ENCODE assay signal across 11 cellular contexts in genomic region chr11:36300651-36301050, GRCh38. TPM values are rescaled to one million over a fixed set of nuclear protein-coding genes. Genes with fewer than 3 reads are reported as not detected.
DNase-seq lines count a peak whose midpoint lies in the region; ATAC-seq and TF ChIP-seq lines count a peak whose summit lies in the region.
"Had no signal": no experiment of that assay in that cellular context is flagged by ENCODE, and none has a peak within 500 bp of the region (broad histone marks: within the 10 kb centered on the region; RNA-seq: fewer than 3 reads in every experiment).

No MANE protein-coding gene starts in this region.

- H3K9ac ChIP-seq in IMR-90 (ENCODE audit: low read depth, low read length) (no peak overlapping the region), adipocyte (ENCODE audit: low read length) (peak overlapping the region; percentile 1)

- TF ChIP-seq RAD21 in IMR-90 (IDR thresholded peaks at IDR 0.05; ENCODE audit: low read length) = no peak

- H4K20me1 ChIP-seq in IMR-90 (ENCODE audit: insufficient read depth, low read length) = no peaks in the 10 kb centered on the region

- H3K4me1 ChIP-seq in IMR-90 (ENCODE audit: control insufficient read depth, insufficient read depth, low read length) (0 out of 2 replicates have a peak, but pooled peaks cover 2% of the 10 kb centered on the region), adipocyte (ENCODE audit: control insufficient read depth, insufficient read depth, low read length) (peaks cover 46% of the 10 kb centered on the region)

- H3K18ac ChIP-seq in IMR-90 (ENCODE audit: low read depth, low read length) = no peak overlapping the region

- TF ChIP-seq CTCF in IMR-90 (conservative IDR thresholded peaks at IDR 0.05; ENCODE audit: low read depth, low read length) = no peak
- TF ChIP-seq CTCF in mesothelial cell of epicardium (IDR thresholded peaks at IDR 0.05; ENCODE audit: unreplicated experiment) = no peak

- no peak overlapping the region for H3K14ac ChIP-seq in IMR-90 (replicated peaks; ENCODE audit: low read depth, low read length)

- H3K4me3 ChIP-seq in IMR-90 (ENCODE audit: insufficient read depth, low read depth, low read length) = no peak overlapping the region
- peak overlapping the region; percentile 45 for H3K4me3 ChIP-seq in adipocyte (ENCODE audit: low read length)

- peak; percentile 17 for DNase-seq in IMR-90
- peak; percentile 89 for DNase-seq in adipocyte (ENCODE audit: low read depth)
- DNase-seq in Right ventricle myocardium superior = peak; percentile 84
- DNase-seq in putamen (ENCODE audit: low spot score) = peak; percentile 67
- no peak for DNase-seq in NCI-H524 treated with DMSO at 0.1 percent for 48 hours (lab: John Stamatoyannopoulos, UW)
- DNase-seq in mesenteric fat pad (ENCODE audit: low spot score) = no peak
- no peak for DNase-seq in mesothelial cell of epicardium (ENCODE audit: low spot score in 2 of 2, unreplicated experiment in 2 of 2)
- DNase-seq: activated CD4-positive, alpha-beta T cell treated with anti-CD3 and anti-CD28 coated beads, Interleukin-2, amount 10 ng/mL, durations not matched to agents 24 days and 14 days; activated naive CD8-positive, alpha-beta T cell treated with anti-CD3 and anti-CD28 coated beads for 36 hours had no signal

- H2AK5ac ChIP-seq in IMR-90 (ENCODE audit: low read depth, low read length) = no peak overlapping the region

- no peak for TF ChIP-seq POLR2A in IMR-90 (IDR thresholded peaks at IDR 0.05; ENCODE audit: low read depth, low read length)

- no peak overlapping the region for H2AFZ ChIP-seq in IMR-90 (replicated peaks; ENCODE audit: low read length, poor library complexity)

- no peak overlapping the region for H3K4me3 Mint-ChIP-seq in mesothelial cell of epicardium
- H3K4me3 Mint-ChIP-seq: activated CD4-positive, alpha-beta T cell treated with anti-CD3 and anti-CD28 coated beads, Interleukin-2, amount 10 ng/mL, durations not matched to agents 24 days and 14 days; activated naive CD8-positive, alpha-beta T cell treated with anti-CD3 and anti-CD28 coated beads for 36 hours; neural crest cell had no signal

- no peaks in the 10 kb centered on the region for H3K9me3 ChIP-seq in IMR-90 (ENCODE audit: control insufficient read depth, insufficient read depth, low read length)
- H3K9me3 ChIP-seq in adipocyte (ENCODE audit: control insufficient read depth, low read length) = no peaks in the 10 kb centered on the region

- no peak overlapping the region for H2BK20ac ChIP-seq in IMR-90 (ENCODE audit: low read depth, low read length)

- dilution Hi-C loops in IMR-90 (cut with HindIII; ENCODE audit: low sequenced_read_pairs, unreplicated experiment) = no loop called here

- no peak overlapping the region for H4K91ac ChIP-seq in IMR-90 (ENCODE audit: insufficient read depth, low read depth, low read length)

- H2AK9ac ChIP-seq in IMR-90 (replicated peaks; ENCODE audit: low read depth, low read length, poor library complexity) = no peak overlapping the region

- intact Hi-C loops in IMR-90 (cut with micrococcal nuclease) = no loop called here
- intact Hi-C loops in Right ventricle myocardium superior (cut with DNase I) = no loop called here

- H3K79me1 ChIP-seq in IMR-90 (ENCODE audit: low read depth in 1 of 2, low read length in 2 of 2) = no peaks in the 10 kb centered on the region

- no peak overlapping the region for H2BK15ac ChIP-seq in IMR-90 (ENCODE audit: low read depth, low read length)

- no peak overlapping the region for H2BK5ac ChIP-seq in IMR-90 (ENCODE audit: low read depth, low read length, poor library complexity, severe bottlenecking)

- no peaks in the 10 kb centered on the region for H3K9me1 ChIP-seq in IMR-90 (ENCODE audit: insufficient read depth, low read length)

- H3K4me2 ChIP-seq in IMR-90 (ENCODE audit: low read depth, low read length) = no peak overlapping the region

- H3K4ac ChIP-seq in IMR-90 (ENCODE audit: low read depth, low read length) = no peak overlapping the region

- H3K36me3 Mint-ChIP-seq in mesothelial cell of epicardium = no peaks in the 10 kb centered on the region
- H3K36me3 Mint-ChIP-seq: activated naive CD8-positive, alpha-beta T cell treated with anti-CD3 and anti-CD28 coated beads for 36 hours had no signal

- no peaks in the 10 kb centered on the region for H3K9me3 Mint-ChIP-seq in mesothelial cell of epicardium
- H3K9me3 Mint-ChIP-seq: activated CD4-positive, alpha-beta T cell treated with anti-CD3 and anti-CD28 coated beads, Interleukin-2, amount 10 ng/mL, durations not matched to agents 24 days and 14 days; activated naive CD8-positive, alpha-beta T cell treated with anti-CD3 and anti-CD28 coated beads for 36 hours; neural crest cell had no signal

- CTCF ChIA-PET in IMR-90 (lab: Yijun Ruan, JAX) = interaction anchor here (0.6 to 1.3 kb wide), 2 partner anchors 9 to 178 kb away, joined by 3 read pairs; no protein-coding TSS in a partner anchor

- H3K56ac ChIP-seq in IMR-90 (ENCODE audit: extremely low read depth, insufficient read depth, low read length) = no peak overlapping the region

- H4K5ac ChIP-seq in IMR-90 (ENCODE audit: low read depth, low read length) = no peak overlapping the region

- POLR2A ChIA-PET in IMR-90 (lab: Charles Lee; ENCODE audit: unreplicated experiment) = interaction anchor here (0.6 kb wide), 1 partner anchor 8 kb away, joined by 3 read pairs; no protein-coding TSS in a partner anchor

- H3K27me3 ChIP-seq in IMR-90 (ENCODE audit: control insufficient read depth, insufficient read depth, low read length) (peaks cover 14% of the 10 kb centered on the region), adipocyte (replicated peaks; ENCODE audit: control insufficient read depth, insufficient read depth, low read length) (no peaks in the 10 kb centered on the region)

- H2BK120ac ChIP-seq in IMR-90 (ENCODE audit: low read depth, low read length) = no peak overlapping the region

- in situ Hi-C loops in IMR-90 (cut with MboI; ENCODE audit: low sequenced_read_pairs) = no loop called here

- H4K8ac ChIP-seq in IMR-90 (ENCODE audit: low read depth in 2 of 2, low read length in 2 of 2) = no peak overlapping the region

- H3K36me3 ChIP-seq in IMR-90 (ENCODE audit: control insufficient read depth, insufficient read depth, low read length) (no peaks in the 10 kb centered on the region), adipocyte (ENCODE audit: control insufficient read depth, insufficient read depth, low read length, severe bottlenecking) (no peaks in the 10 kb centered on the region)

- H3K4me1 Mint-ChIP-seq in mesothelial cell of epicardium = no peaks in the 10 kb centered on the region
- H3K4me1 Mint-ChIP-seq: activated CD4-positive, alpha-beta T cell treated with anti-CD3 and anti-CD28 coated beads, Interleukin-2, amount 10 ng/mL, durations not matched to agents 24 days and 14 days; activated naive CD8-positive, alpha-beta T cell treated with anti-CD3 and anti-CD28 coated beads for 36 hours had no signal

- WGBS in IMR-90 (ENCODE audit: extremely low coverage in 2 of 2, insufficient read length in 1 of 2), 2 experiments = no CpG with 5 or more reads among the region's 3 CpGs

- ATAC-seq in IMR-90 (ENCODE audit: low read depth) (peak; percentile 57), Right ventricle myocardium superior (ENCODE audit: poor library complexity) (peak; percentile 97), HG03196 (IDR thresholded peaks at IDR 0.05; ENCODE audit: unreplicated experiment) (no peak)

- BruUV-seq in IMR-90 (replicated peaks; lab: Mats Ljungman, UMichigan) = no TSS peak

- no peak overlapping the region for H3K27ac Mint-ChIP-seq in mesothelial cell of epicardium
- H3K27ac Mint-ChIP-seq: activated CD4-positive, alpha-beta T cell treated with anti-CD3 and anti-CD28 coated beads, Interleukin-2, amount 10 ng/mL, durations not matched to agents 24 days and 14 days; activated naive CD8-positive, alpha-beta T cell treated with anti-CD3 and anti-CD28 coated beads for 36 hours had no signal

- H3K23ac ChIP-seq in IMR-90 (ENCODE audit: low read depth, low read length) = no peak overlapping the region

- peaks cover 9% of the 10 kb centered on the region for H3K27me3 Mint-ChIP-seq in mesothelial cell of epicardium (ENCODE audit: low read depth)

- no peak overlapping the region for H3K27ac ChIP-seq in IMR-90 (ENCODE audit: insufficient read depth, low read length)

TF ChIP-seq in IMR-90, 13 proteins besides CTCF, POLR2A, EP300 and RAD21:
- TF ChIP-seq SMC3 (IDR thresholded peaks at IDR 0.05; ENCODE audit: low read depth, low read length) = no peak
- TF ChIP-seq NFE2L2 (IDR thresholded peaks at IDR 0.05; ENCODE audit: low read depth, low read length) = no peak
- TF ChIP-seq FOS (IDR thresholded peaks at IDR 0.05; ENCODE audit: low read depth, low read length) = no peak
- TF ChIP-seq MAZ (IDR thresholded peaks at IDR 0.05; ENCODE audit: borderline replicate concordance, low read depth, low read length) = no peak
- TF ChIP-seq CEBPB (IDR thresholded peaks at IDR 0.05; ENCODE audit: low read depth, low read length) = no peak

RNA-seq across cellular contexts. Expression of gene PRR5L, which starts 4.6 kb away (rescaled TPM):
- total RNA-seq in IMR-90 (2012; rRNA removed) (3.3 and 3.6 TPM in 2 replicates), Right ventricle myocardium superior (1.5 TPM), mesenteric fat pad (14.2 TPM), mesothelial cell of epicardium (5.2 to 6.7 TPM (median 6.5 TPM) in 3 replicates)
- 2.6 and 2.9 TPM in 2 replicates for polyA plus RNA-seq in IMR-90 (2012; rRNA removed)
- polyA plus RNA-seq in IMR-90 (2012; cell fraction: cytosol; rRNA removed) = 2.2 and 2.3 TPM in 2 replicates
- polyA plus RNA-seq in IMR-90 (2012; cell fraction: nucleus; rRNA removed; ENCODE audit: low replicate concordance) = 4.6 and 6.8 TPM in 2 replicates

RNA-seq across cellular contexts. Expression of gene COMMD9, which starts 11.4 kb away (rescaled TPM):
- total RNA-seq in IMR-90 (2012; rRNA removed) (50.7 and 54.2 TPM in 2 replicates), Right ventricle myocardium superior (56.2 TPM), mesenteric fat pad (77.8 TPM), mesothelial cell of epicardium (50.5 to 55.3 TPM (median 53.5 TPM) in 3 replicates)
- 58.3 and 77.1 TPM in 2 replicates for polyA plus RNA-seq in IMR-90 (2012; rRNA removed)
- polyA plus RNA-seq in IMR-90 (2012; cell fraction: cytosol; rRNA removed) = 42.1 and 51.2 TPM in 2 replicates
- polyA plus RNA-seq in IMR-90 (2012; cell fraction: nucleus; rRNA removed; ENCODE audit: low replicate concordance) = 33.2 and 38.4 TPM in 2 replicates

Comparison
In these comparisons a context has a peak if more than half of its experiments do, and no peak if none do; other contexts are left out.
1. DNase-seq: peak in IMR-90 (single experiment), adipocyte (single experiment), Right ventricle myocardium superior (single experiment) and putamen (single experiment); none in NCI-H524 treated with DMSO at 0.1 percent for 48 hours (single experiment), mesenteric fat pad (single experiment) and mesothelial cell of epicardium (0 of 2).